ENCODE assay signal across 1 cellular context in the genomic region with DNA sequence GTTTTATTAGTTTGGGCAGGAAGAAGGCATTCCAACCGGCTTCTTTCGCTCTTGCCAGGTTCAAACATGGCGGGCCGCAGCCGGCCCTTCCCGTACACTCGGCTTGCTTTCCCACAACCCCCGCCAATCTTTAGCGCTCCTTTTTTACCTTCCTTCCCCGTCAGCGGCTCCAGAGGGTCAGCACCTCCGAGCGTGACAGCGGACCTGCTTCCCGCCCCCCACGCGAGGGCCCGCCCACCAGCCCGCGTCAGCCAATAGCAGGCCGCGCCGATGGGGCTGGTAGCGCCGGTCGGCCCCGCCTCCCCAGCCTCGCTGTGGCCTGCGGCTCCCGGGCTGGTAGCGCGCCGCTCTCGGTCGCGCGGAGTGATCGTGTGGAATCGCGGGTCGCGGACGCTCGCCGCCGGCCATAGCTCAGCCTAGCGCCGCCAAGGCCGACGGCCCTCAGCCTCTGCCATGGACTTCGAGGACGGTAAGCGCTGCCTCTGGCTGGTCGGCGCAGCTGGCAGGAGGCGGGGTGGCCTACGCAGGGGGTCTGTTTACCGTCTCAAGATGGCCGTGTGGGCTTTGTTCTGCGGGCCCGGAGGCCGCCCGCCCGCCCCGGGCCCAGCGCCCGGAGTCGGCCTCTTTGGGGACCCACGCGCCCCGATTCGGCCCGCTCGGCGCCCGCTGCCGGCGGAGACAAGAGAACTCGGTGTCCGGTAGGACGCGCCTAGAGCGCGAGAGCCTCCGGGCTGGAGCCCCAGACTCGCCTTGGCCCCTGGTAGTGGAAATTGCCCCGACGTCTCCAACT.
A peak's percentile ranks its signal among the peaks of the same experiment; 100 is the strongest.
TF ChIP-seq lines count a peak whose summit lies in the region.

A gene with protein sequence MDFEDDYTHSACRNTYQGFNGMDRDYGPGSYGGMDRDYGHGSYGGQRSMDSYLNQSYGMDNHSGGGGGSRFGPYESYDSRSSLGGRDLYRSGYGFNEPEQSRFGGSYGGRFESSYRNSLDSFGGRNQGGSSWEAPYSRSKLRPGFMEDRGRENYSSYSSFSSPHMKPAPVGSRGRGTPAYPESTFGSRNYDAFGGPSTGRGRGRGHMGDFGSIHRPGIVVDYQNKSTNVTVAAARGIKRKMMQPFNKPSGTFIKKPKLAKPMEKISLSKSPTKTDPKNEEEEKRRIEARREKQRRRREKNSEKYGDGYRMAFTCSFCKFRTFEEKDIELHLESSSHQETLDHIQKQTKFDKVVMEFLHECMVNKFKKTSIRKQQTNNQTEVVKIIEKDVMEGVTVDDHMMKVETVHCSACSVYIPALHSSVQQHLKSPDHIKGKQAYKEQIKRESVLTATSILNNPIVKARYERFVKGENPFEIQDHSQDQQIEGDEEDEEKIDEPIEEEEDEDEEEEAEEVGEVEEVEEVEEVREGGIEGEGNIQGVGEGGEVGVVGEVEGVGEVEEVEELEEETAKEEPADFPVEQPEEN (plus strand): TSS at position 306 of the 790 bp plus-strand sequence. CDS start 148 bp downstream, at position 454.

TF ChIP-seq in HEK293, 187 proteins besides CTCF, POLR2A, EP300 and RAD21 (continued from another document):
- no peak; the same call in 1 of the 2 replicates for TF ChIP-seq ZNF843 (tag by site-specific recombination; IDR thresholded peaks at IDR 0.05)
- TF ChIP-seq, protein P1, sequence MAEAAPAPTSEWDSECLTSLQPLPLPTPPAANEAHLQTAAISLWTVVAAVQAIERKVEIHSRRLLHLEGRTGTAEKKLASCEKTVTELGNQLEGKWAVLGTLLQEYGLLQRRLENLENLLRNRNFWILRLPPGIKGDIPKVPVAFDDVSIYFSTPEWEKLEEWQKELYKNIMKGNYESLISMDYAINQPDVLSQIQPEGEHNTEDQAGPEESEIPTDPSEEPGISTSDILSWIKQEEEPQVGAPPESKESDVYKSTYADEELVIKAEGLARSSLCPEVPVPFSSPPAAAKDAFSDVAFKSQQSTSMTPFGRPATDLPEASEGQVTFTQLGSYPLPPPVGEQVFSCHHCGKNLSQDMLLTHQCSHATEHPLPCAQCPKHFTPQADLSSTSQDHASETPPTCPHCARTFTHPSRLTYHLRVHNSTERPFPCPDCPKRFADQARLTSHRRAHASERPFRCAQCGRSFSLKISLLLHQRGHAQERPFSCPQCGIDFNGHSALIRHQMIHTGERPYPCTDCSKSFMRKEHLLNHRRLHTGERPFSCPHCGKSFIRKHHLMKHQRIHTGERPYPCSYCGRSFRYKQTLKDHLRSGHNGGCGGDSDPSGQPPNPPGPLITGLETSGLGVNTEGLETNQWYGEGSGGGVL (tag by site-specific recombination; IDR thresholded peaks at IDR 0.05): peak; percentile 24; the same call in 1 of the 2 replicates
- TF ChIP-seq TCF7L2 (IDR thresholded peaks at IDR 0.05; ENCODE audit: borderline replicate concordance, low read depth, low read length): no peak
- TF ChIP-seq, protein P2, sequence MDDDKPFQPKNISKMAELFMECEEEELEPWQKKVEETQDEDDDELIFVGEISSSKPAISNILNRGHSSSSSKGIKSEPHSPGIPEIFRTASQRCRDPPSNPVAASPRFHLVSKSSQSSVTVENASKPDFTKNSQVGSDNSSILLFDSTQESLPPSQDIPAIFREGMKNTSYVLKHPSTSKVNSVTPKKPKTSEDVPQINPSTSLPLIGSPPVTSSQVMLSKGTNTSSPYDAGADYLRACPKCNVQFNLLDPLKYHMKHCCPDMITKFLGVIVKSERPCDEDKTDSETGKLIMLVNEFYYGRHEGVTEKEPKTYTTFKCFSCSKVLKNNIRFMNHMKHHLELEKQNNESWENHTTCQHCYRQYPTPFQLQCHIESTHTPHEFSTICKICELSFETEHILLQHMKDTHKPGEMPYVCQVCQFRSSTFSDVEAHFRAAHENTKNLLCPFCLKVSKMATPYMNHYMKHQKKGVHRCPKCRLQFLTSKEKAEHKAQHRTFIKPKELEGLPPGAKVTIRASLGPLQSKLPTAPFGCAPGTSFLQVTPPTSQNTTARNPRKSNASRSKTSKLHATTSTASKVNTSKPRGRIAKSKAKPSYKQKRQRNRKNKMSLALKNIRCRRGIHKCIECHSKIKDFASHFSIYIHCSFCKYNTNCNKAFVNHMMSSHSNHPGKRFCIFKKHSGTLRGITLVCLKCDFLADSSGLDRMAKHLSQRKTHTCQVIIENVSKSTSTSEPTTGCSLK (tag by site-specific recombination; IDR thresholded peaks at IDR 0.05): no peak
- no peak for TF ChIP-seq ZNF138 (tag by site-specific recombination; IDR thresholded peaks at IDR 0.05; ENCODE audit: borderline replicate concordance)
- TF ChIP-seq ZNF404 (tag by site-specific recombination; IDR thresholded peaks at IDR 0.05): no peak
- no peak for TF ChIP-seq ZFP41 (tag by site-specific recombination; IDR thresholded peaks at IDR 0.05; ENCODE audit: borderline replicate concordance)
- TF ChIP-seq ZNF416 (tag by site-specific recombination; IDR thresholded peaks at IDR 0.05): no peak
- TF ChIP-seq GLI4 (tag by site-specific recombination; IDR thresholded peaks at IDR 0.05): no peak
- TF ChIP-seq SP3 (tag by site-specific recombination; IDR thresholded peaks at IDR 0.05): peak; percentile 94
- TF ChIP-seq, protein P3, sequence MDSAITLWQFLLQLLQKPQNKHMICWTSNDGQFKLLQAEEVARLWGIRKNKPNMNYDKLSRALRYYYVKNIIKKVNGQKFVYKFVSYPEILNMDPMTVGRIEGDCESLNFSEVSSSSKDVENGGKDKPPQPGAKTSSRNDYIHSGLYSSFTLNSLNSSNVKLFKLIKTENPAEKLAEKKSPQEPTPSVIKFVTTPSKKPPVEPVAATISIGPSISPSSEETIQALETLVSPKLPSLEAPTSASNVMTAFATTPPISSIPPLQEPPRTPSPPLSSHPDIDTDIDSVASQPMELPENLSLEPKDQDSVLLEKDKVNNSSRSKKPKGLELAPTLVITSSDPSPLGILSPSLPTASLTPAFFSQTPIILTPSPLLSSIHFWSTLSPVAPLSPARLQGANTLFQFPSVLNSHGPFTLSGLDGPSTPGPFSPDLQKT (IDR thresholded peaks at IDR 0.05; ENCODE audit: borderline replicate concordance, low read depth, low read length): no peak
- TF ChIP-seq ZNF366 (tag by site-specific recombination; conservative IDR thresholded peaks at IDR 0.05): peak; percentile 97
- TF ChIP-seq ZNF473 (tag by site-specific recombination; IDR thresholded peaks at IDR 0.05): no peak
- no peak for TF ChIP-seq SCRT1 (tag by site-specific recombination; IDR thresholded peaks at IDR 0.05; ENCODE audit: borderline replicate concordance)
- TF ChIP-seq KLF10 (tag by site-specific recombination; IDR thresholded peaks at IDR 0.05): peak; percentile 64
- TF ChIP-seq ZNF391 (tag by site-specific recombination; IDR thresholded peaks at IDR 0.05; ENCODE audit: borderline replicate concordance, low read depth): peak; percentile 81
- TF ChIP-seq ZNF623 (tag by site-specific recombination; IDR thresholded peaks at IDR 0.05): no peak
- no peak for TF ChIP-seq ZNF350 (tag by site-specific recombination; IDR thresholded peaks at IDR 0.05)
- no peak for TF ChIP-seq ZNF621 (tag by site-specific recombination; IDR thresholded peaks at IDR 0.05)
- TF ChIP-seq ZFHX2 (tag by site-specific recombination; conservative IDR thresholded peaks at IDR 0.05): peak; percentile 61
- peak; percentile 71 for TF ChIP-seq KLF9 (tag by site-specific recombination; IDR thresholded peaks at IDR 0.05; ENCODE audit: low read depth)
- peak; percentile 82 for TF ChIP-seq ZNF629 (tag by site-specific recombination; IDR thresholded peaks at IDR 0.05)
- TF ChIP-seq ZNF76 (tag by site-specific recombination; IDR thresholded peaks at IDR 0.05; ENCODE audit: borderline replicate concordance, low read depth): peak; percentile 93
- no peak for TF ChIP-seq ZBTB1 (tag by site-specific recombination; IDR thresholded peaks at IDR 0.05)
- TF ChIP-seq ZNF585B (tag by site-specific recombination; IDR thresholded peaks at IDR 0.05): no peak
- TF ChIP-seq ZBTB21 (tag by site-specific recombination; IDR thresholded peaks at IDR 0.05): no peak
- TF ChIP-seq ZNF610 (tag by site-specific recombination; IDR thresholded peaks at IDR 0.05; ENCODE audit: borderline replicate concordance): peak; percentile 91
- no peak for TF ChIP-seq ZNF530 (tag by site-specific recombination; IDR thresholded peaks at IDR 0.05; ENCODE audit: low read depth)
- no peak for TF ChIP-seq ZNF169 (tag by site-specific recombination; IDR thresholded peaks at IDR 0.05)
- no peak for TF ChIP-seq ZNF175 (tag by site-specific recombination; IDR thresholded peaks at IDR 0.05)
- TF ChIP-seq ZNF654 (tag by site-specific recombination; IDR thresholded peaks at IDR 0.05; ENCODE audit: low read depth): no peak
- TF ChIP-seq, protein P4, sequence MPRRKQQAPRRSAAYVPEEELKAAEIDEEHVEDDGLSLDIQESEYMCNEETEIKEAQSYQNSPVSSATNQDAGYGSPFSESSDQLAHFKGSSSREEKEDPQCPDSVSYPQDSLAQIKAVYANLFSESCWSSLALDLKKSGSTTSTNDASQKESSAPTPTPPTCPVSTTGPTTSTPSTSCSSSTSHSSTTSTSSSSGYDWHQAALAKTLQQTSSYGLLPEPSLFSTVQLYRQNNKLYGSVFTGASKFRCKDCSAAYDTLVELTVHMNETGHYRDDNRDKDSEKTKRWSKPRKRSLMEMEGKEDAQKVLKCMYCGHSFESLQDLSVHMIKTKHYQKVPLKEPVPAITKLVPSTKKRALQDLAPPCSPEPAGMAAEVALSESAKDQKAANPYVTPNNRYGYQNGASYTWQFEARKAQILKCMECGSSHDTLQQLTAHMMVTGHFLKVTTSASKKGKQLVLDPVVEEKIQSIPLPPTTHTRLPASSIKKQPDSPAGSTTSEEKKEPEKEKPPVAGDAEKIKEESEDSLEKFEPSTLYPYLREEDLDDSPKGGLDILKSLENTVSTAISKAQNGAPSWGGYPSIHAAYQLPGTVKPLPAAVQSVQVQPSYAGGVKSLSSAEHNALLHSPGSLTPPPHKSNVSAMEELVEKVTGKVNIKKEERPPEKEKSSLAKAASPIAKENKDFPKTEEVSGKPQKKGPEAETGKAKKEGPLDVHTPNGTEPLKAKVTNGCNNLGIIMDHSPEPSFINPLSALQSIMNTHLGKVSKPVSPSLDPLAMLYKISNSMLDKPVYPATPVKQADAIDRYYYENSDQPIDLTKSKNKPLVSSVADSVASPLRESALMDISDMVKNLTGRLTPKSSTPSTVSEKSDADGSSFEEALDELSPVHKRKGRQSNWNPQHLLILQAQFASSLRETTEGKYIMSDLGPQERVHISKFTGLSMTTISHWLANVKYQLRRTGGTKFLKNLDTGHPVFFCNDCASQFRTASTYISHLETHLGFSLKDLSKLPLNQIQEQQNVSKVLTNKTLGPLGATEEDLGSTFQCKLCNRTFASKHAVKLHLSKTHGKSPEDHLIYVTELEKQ (tag by site-specific recombination; IDR thresholded peaks at IDR 0.05; ENCODE audit: borderline replicate concordance): no peak
- no peak for TF ChIP-seq ZNF112 (tag by site-specific recombination; IDR thresholded peaks at IDR 0.05)
- no peak for TF ChIP-seq ZNF354C (tag by site-specific recombination; IDR thresholded peaks at IDR 0.05; ENCODE audit: borderline replicate concordance, low read depth)
- no peak for TF ChIP-seq ZNF274 (IDR thresholded peaks at IDR 0.05; ENCODE audit: low read length)
- TF ChIP-seq ZNF274 (tag by site-specific recombination; IDR thresholded peaks at IDR 0.05; ENCODE audit: borderline replicate concordance): no peak
- no peak for TF ChIP-seq ZNF302 (tag by site-specific recombination; IDR thresholded peaks at IDR 0.05; ENCODE audit: low read depth)
